10 cellular contexts compared by ENCODE assay signal in the genomic region with DNA sequence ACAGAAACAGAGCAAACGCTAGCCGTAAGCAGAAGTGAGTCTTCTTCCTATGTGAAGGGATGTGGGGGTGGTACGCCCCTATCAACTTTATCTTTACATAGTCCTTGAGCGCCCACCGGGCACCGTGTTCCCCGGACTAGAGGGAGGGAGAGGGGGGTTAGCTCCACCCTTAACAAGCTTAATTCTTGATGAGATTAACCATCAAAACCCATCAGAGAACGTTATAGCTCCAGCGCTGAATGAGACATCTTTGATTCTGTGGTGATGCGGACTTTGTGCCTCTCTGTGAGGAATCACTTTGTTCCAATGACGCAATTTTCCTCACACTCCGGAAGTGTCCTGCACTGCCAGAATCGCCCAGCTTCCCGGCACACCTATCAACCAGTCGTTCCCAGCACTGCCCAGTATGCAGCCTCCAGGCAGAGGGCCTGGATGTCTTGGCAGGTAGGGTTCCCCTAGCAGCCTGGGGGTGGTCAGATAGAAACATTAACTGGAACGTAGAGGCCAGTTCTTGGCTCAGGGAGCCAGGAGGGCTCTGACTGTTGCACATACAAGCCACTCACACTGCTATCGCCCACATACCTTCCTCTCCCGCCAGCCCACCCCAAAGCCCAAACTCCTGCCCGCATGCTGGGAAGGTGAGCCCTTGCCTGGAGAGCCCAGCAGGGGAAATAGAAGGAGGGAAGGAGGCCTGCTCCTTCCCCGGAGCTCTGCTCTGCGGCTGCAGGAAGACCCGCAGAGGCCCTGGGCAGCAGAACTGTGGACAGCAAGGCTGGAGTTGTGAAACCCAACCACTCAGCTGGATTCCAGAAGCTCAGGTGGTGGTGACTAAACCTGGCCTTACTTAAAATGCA. TPM values are rescaled to one million over a fixed set of nuclear protein-coding genes. Genes with fewer than 3 reads are reported as not detected.
DNase-seq lines count a peak whose midpoint lies in the region; ATAC-seq and TF ChIP-seq lines count a peak whose summit lies in the region.
"Had no signal": no experiment of that assay in that cellular context is flagged by ENCODE, and none has a peak within 500 bp of the region (broad histone marks: within the 10 kb centered on the region; RNA-seq: fewer than 3 reads in every experiment).

No MANE protein-coding gene starts in this region.

- peak overlapping the region; percentile 92 for H3K27ac Mint-ChIP-seq in activated CD4-positive, alpha-beta T cell treated with anti-CD3 and anti-CD28 coated beads, Interleukin-2, amount 10 ng/mL, durations not matched to agents 24 days and 14 days
- peak overlapping the region; percentile 85 for H3K27ac Mint-ChIP-seq in stimulated activated memory B cell treated with anti-CD40 and anti-IgM and Interleukin-4, amounts not matched to agents 10 μg/mL and 1 μg/mL and 100 μg/mL, for 72 hours

- WGBS in hepatocyte (ENCODE audit: low lambda C conversion rate, missing lambda C conversion rate): 85% methylated on average over 22 of the region's 22 CpGs
- WGBS in suprapubic skin: 85% methylated on average over 21 of the region's 22 CpGs

- H3K27me3 Mint-ChIP-seq in activated CD4-positive, alpha-beta T cell treated with anti-CD3 and anti-CD28 coated beads, Interleukin-2, amount 10 ng/mL, durations not matched to agents 24 days and 14 days: no peaks in the 10 kb centered on the region
- H3K27me3 Mint-ChIP-seq in stimulated activated memory B cell treated with anti-CD40 and anti-IgM and Interleukin-4, amounts not matched to agents 10 μg/mL and 1 μg/mL and 100 μg/mL, for 72 hours: no peaks in the 10 kb centered on the region

- no peaks in the 10 kb centered on the region for H3K9me3 Mint-ChIP-seq in activated CD4-positive, alpha-beta T cell treated with anti-CD3 and anti-CD28 coated beads, Interleukin-2, amount 10 ng/mL, durations not matched to agents 24 days and 14 days
- no peaks in the 10 kb centered on the region for H3K9me3 Mint-ChIP-seq in stimulated activated memory B cell treated with anti-CD40 and anti-IgM and Interleukin-4, amounts not matched to agents 10 μg/mL and 1 μg/mL and 100 μg/mL, for 72 hours

- intact Hi-C loops in activated CD4-positive, alpha-beta T cell treated with anti-CD3 and anti-CD28 coated beads, Interleukin-2, amount 10 ng/mL, durations not matched to agents 24 days and 14 days (cut with micrococcal nuclease): loop anchor here (1.0 to 10.0 kb wide), 7 partner anchors 87 to 1027 kb away; a partner anchor contains a TSS

- H3K4me1 Mint-ChIP-seq in activated CD4-positive, alpha-beta T cell treated with anti-CD3 and anti-CD28 coated beads, Interleukin-2, amount 10 ng/mL, durations not matched to agents 24 days and 14 days: peaks cover 28% of the 10 kb centered on the region
- H3K4me1 Mint-ChIP-seq in stimulated activated memory B cell treated with anti-CD40 and anti-IgM and Interleukin-4, amounts not matched to agents 10 μg/mL and 1 μg/mL and 100 μg/mL, for 72 hours: peaks cover 19% of the 10 kb centered on the region

- H3K36me3 ChIP-seq in hepatocyte (replicated peaks; ENCODE audit: insufficient read depth, low read depth) (no peaks in the 10 kb centered on the region), suprapubic skin (no peaks in the 10 kb centered on the region)

- TF ChIP-seq POLR2A in suprapubic skin (IDR thresholded peaks at IDR 0.05): no peak

- peak overlapping the region; percentile 100 for H3K27ac ChIP-seq in hepatocyte
- no peak overlapping the region for H3K27ac ChIP-seq in suprapubic skin

- peak overlapping the region; percentile 99 for H3K4me2 ChIP-seq in hepatocyte

- H3K9me3 ChIP-seq in hepatocyte (ENCODE audit: low read depth) (no peaks in the 10 kb centered on the region), suprapubic skin (no peaks in the 10 kb centered on the region)

- peaks cover 9% of the 10 kb centered on the region for H3K36me3 Mint-ChIP-seq in activated CD4-positive, alpha-beta T cell treated with anti-CD3 and anti-CD28 coated beads, Interleukin-2, amount 10 ng/mL, durations not matched to agents 24 days and 14 days (ENCODE audit: low read depth)
- H3K36me3 Mint-ChIP-seq in stimulated activated memory B cell treated with anti-CD40 and anti-IgM and Interleukin-4, amounts not matched to agents 10 μg/mL and 1 μg/mL and 100 μg/mL, for 72 hours: no peaks in the 10 kb centered on the region

- H3K4me1 ChIP-seq in hepatocyte (ENCODE audit: insufficient read depth) (peaks cover 11% of the 10 kb centered on the region), suprapubic skin (peaks cover 56% of the 10 kb centered on the region)

- no peak for ATAC-seq in stimulated activated memory B cell treated with anti-CD40 and anti-IgM and Interleukin-4, amounts not matched to agents 10 μg/mL and 1 μg/mL and 100 μg/mL, for 72 hours
- ATAC-seq in HG03457 (IDR thresholded peaks at IDR 0.05; ENCODE audit: unreplicated experiment): no peak

- no peak overlapping the region for H2AFZ ChIP-seq in hepatocyte

- H3K4me3 ChIP-seq in hepatocyte: no peak overlapping the region
- H3K4me3 ChIP-seq in suprapubic skin: no peak overlapping the region

- TF ChIP-seq EP300 in suprapubic skin (IDR thresholded peaks at IDR 0.05): no peak

- peaks cover 27% of the 10 kb centered on the region for H3K79me2 ChIP-seq in hepatocyte

- H3K9me2 ChIP-seq in hepatocyte (replicated peaks; ENCODE audit: insufficient read depth): no peaks in the 10 kb centered on the region

- H4K20me1 ChIP-seq in hepatocyte (ENCODE audit: insufficient read depth, poor library complexity, severe bottlenecking): peaks cover 26% of the 10 kb centered on the region

- H3K27me3 ChIP-seq in hepatocyte (no peaks in the 10 kb centered on the region), suprapubic skin (no peaks in the 10 kb centered on the region)

- H3K4me3 Mint-ChIP-seq in activated CD4-positive, alpha-beta T cell treated with anti-CD3 and anti-CD28 coated beads, Interleukin-2, amount 10 ng/mL, durations not matched to agents 24 days and 14 days: peak overlapping the region; percentile 87
- H3K4me3 Mint-ChIP-seq in stimulated activated memory B cell treated with anti-CD40 and anti-IgM and Interleukin-4, amounts not matched to agents 10 μg/mL and 1 μg/mL and 100 μg/mL, for 72 hours: no peak overlapping the region

- TF ChIP-seq CTCF in hepatocyte (IDR thresholded peaks at IDR 0.05; ENCODE audit: poor library complexity) (no peak), suprapubic skin (IDR thresholded peaks at IDR 0.05) (no peak)

- DNase-seq in activated CD4-positive, alpha-beta T cell treated with anti-CD3 and anti-CD28 coated beads, Interleukin-2, amount 10 ng/mL, durations not matched to agents 24 days and 14 days: no peak
- DNase-seq in activated CD4-positive, alpha-beta T cell treated with anti-CD3 and anti-CD28 coated beads for 1 hour: no peak
- DNase-seq in SW480 (ENCODE audit: low spot score): peak; percentile 90
- peak; percentile 73 for DNase-seq in hepatocyte (ENCODE audit: low spot score)
- DNase-seq in suprapubic skin (ENCODE audit: low spot score in 2 of 2): no peak
- DNase-seq in NCI-H1417 (lab: John Stamatoyannopoulos, UW): no peak
- DNase-seq: NCI-H187, nucleus accumbens had no signal

RNA-seq across cellular contexts. Expression of a gene that starts 1.9 kb away (rescaled TPM):
- 267 and 273 TPM in 2 replicates for total RNA-seq in activated CD4-positive, alpha-beta T cell treated with anti-CD3 and anti-CD28 coated beads, Interleukin-2, amount 10 ng/mL, durations not matched to agents 24 days and 14 days
- total RNA-seq in hepatocyte (140 and 165 TPM in 2 replicates), suprapubic skin (10 to 100 TPM; 16.5 to 76.6 (median 40.8) TPM)
- polyA plus RNA-seq in hepatocyte: 92.0 and 92.8 TPM in 2 replicates

Comparison
In these comparisons a context has a peak if more than half of its experiments do, and no peak if none do; other contexts are left out.
1. DNase-seq: peak in SW480 (single experiment) and hepatocyte (single experiment); none in activated CD4-positive, alpha-beta T cell treated with anti-CD3 and anti-CD28 coated beads, Interleukin-2, amount 10 ng/mL, durations not matched to agents 24 days and 14 days (single experiment), activated CD4-positive, alpha-beta T cell treated with anti-CD3 and anti-CD28 coated beads for 1 hour (single experiment), suprapubic skin (0 of 2) and NCI-H1417 (0 of 3).